16 cellular contexts compared by ENCODE assay signal in genomic region chr12:109822951-109823411, GRCh38. TPM values are rescaled to one million over a fixed set of nuclear protein-coding genes. Genes with fewer than 3 reads are reported as not detected.
DNase-seq lines count a peak whose midpoint lies in the region; ATAC-seq, FAIRE-seq and TF ChIP-seq lines count a peak whose summit lies in the region.
"Had no signal": no experiment of that assay in that cellular context is flagged by ENCODE, and none has a peak within 500 bp of the region (broad histone marks: within the 10 kb centered on the region; RNA-seq: fewer than 3 reads in every experiment).

No MANE protein-coding gene starts in this region.

- CTCF ChIA-PET in IMR-90 (lab: Yijun Ruan, JAX): no interaction called here

- 53% methylated on average over 5 of the region's 15 CpGs; no CpG with 5 or more reads in 1 of the 2 experiments for WGBS in IMR-90 (ENCODE audit: extremely low coverage in 2 of 2, insufficient read length in 1 of 2), 2 experiments

- no peak for TF ChIP-seq RAD21 in IMR-90 (IDR thresholded peaks at IDR 0.05; ENCODE audit: low read length)

- H2BK20ac ChIP-seq in IMR-90 (ENCODE audit: low read depth, low read length): no peak overlapping the region

- H2AK5ac ChIP-seq in IMR-90 (ENCODE audit: low read depth, low read length): no peak overlapping the region

- H2AK9ac ChIP-seq in IMR-90 (replicated peaks; ENCODE audit: low read depth, low read length, poor library complexity): peak overlapping the region; percentile 29

- H3K4me3 ChIP-seq in IMR-90 (ENCODE audit: insufficient read depth, low read depth, low read length): no peak overlapping the region
- no peak overlapping the region for H3K4me3 ChIP-seq in kidney (ENCODE audit: low read length in 2 of 2)
- no peak overlapping the region for H3K4me3 ChIP-seq in HAP-1
- H3K4me3 ChIP-seq: uterus had no signal

- peak; percentile 62 for DNase-seq in A172 (ENCODE audit: low spot score)
- no peak for DNase-seq in IMR-90
- peak; percentile 85 for DNase-seq in kidney
- no peak for DNase-seq in HuH-7 (ENCODE audit: low spot score)
- DNase-seq in foreskin keratinocyte: no peak
- DNase-seq in stimulated activated CD4-positive, alpha-beta T cell treated with anti-CD3 and anti-CD28 coated beads, Interleukin-4, amount 100 ng/mL, for 24 hours: no peak
- DNase-seq in HAP-1 (ENCODE audit: low spot score in 2 of 2): no peak
- DNase-seq: activated CD4-positive, alpha-beta memory T cell treated with anti-CD3 and anti-CD28 coated beads, Interleukin-2, amount 10 ng/mL, durations not matched to agents 7 days and 5 days; activated gamma-delta T cell; DND-41; GOT3; NCI-H2029; uterus had no signal

- H3K79me1 ChIP-seq in IMR-90 (ENCODE audit: low read depth in 1 of 2, low read length in 2 of 2): no peaks in the 10 kb centered on the region

- H3K4ac ChIP-seq in IMR-90 (ENCODE audit: low read depth, low read length): no peak overlapping the region

- H3K9ac ChIP-seq in IMR-90 (ENCODE audit: low read depth, low read length) (no peak overlapping the region), kidney (ENCODE audit: low read length in 2 of 2) (no peak overlapping the region)

- TF ChIP-seq POLR2A in IMR-90 (IDR thresholded peaks at IDR 0.05; ENCODE audit: low read depth, low read length): no peak

- no peak overlapping the region for H3K14ac ChIP-seq in IMR-90 (replicated peaks; ENCODE audit: low read depth, low read length)

- H4K5ac ChIP-seq in IMR-90 (ENCODE audit: low read depth, low read length): no peak overlapping the region

- peaks cover 0 to 2% (median 0%) of the 10 kb centered on the region in 5 experiments for H3K9me3 Mint-ChIP-seq in brain
- H3K9me3 Mint-ChIP-seq: activated CD4-positive, alpha-beta memory T cell treated with anti-CD3 and anti-CD28 coated beads, Interleukin-2, amount 10 ng/mL, durations not matched to agents 7 days and 5 days had no signal

- TF ChIP-seq CTCF in IMR-90 (conservative IDR thresholded peaks at IDR 0.05; ENCODE audit: low read depth, low read length) (no peak), brain (conservative IDR thresholded peaks at IDR 0.05) (no peak), kidney (IDR thresholded peaks at IDR 0.05; ENCODE audit: borderline replicate concordance, extremely low read depth, insufficient read depth) (no peak), foreskin keratinocyte (conservative IDR thresholded peaks at IDR 0.05) (no peak)

- peak overlapping the region; percentile 56 for H2AFZ ChIP-seq in IMR-90 (replicated peaks; ENCODE audit: low read length, poor library complexity)

- no peak overlapping the region for H3K23ac ChIP-seq in IMR-90 (ENCODE audit: low read depth, low read length)

- intact Hi-C loops in IMR-90 (cut with micrococcal nuclease) (no loop called here), kidney (cut with DNase I) (no loop called here)

- H3K27ac Mint-ChIP-seq in brain: peak overlapping the region in 3 of 5 experiments; percentile 30 to 65 (median 64)
- H3K27ac Mint-ChIP-seq: activated CD4-positive, alpha-beta memory T cell treated with anti-CD3 and anti-CD28 coated beads, Interleukin-2, amount 10 ng/mL, durations not matched to agents 7 days and 5 days had no signal

- dilution Hi-C loops in IMR-90 (cut with HindIII; ENCODE audit: low sequenced_read_pairs, unreplicated experiment): no loop called here

- H3K18ac ChIP-seq in IMR-90 (ENCODE audit: low read depth, low read length): no peak overlapping the region

- FAIRE-seq in kidney (lab: Jason Lieb, UNC): no peak

- no peak overlapping the region for H3K27ac ChIP-seq in IMR-90 (ENCODE audit: insufficient read depth, low read length)
- H3K27ac ChIP-seq in kidney (ENCODE audit: low read depth in 2 of 2, low read length in 2 of 2): peak overlapping the region; percentile 57 to 78
- H3K27ac ChIP-seq in foreskin keratinocyte: no peak overlapping the region
- H3K27ac ChIP-seq: neutrophil, uterus had no signal

- H3K4me1 ChIP-seq in IMR-90 (ENCODE audit: control insufficient read depth, insufficient read depth, low read length) (peaks cover 2% of the 10 kb centered on the region; the same call in 1 of the 2 replicates), kidney (ENCODE audit: control insufficient read depth in 1 of 2, insufficient read depth in 1 of 2, low read depth in 1 of 2, low read length in 2 of 2) (peaks cover 11 to 19% of the 10 kb centered on the region in 2 donors), foreskin keratinocyte (peaks cover 17% of the 10 kb centered on the region), HAP-1 (peaks cover 5% of the 10 kb centered on the region; the same call in 1 of the 2 replicates)
- H3K4me1 ChIP-seq: uterus had no signal

- H3K4me1 Mint-ChIP-seq in brain: peaks cover 31% of the 10 kb centered on the region

- no peak overlapping the region for H2BK5ac ChIP-seq in IMR-90 (ENCODE audit: low read depth, low read length, poor library complexity, severe bottlenecking)

- no peaks in the 10 kb centered on the region for H3K9me3 ChIP-seq in IMR-90 (ENCODE audit: control insufficient read depth, insufficient read depth, low read length)
- H3K9me3 ChIP-seq in kidney (ENCODE audit: control insufficient read depth in 1 of 2, low read length in 2 of 2): no peaks in the 10 kb centered on the region
- H3K9me3 ChIP-seq in HAP-1: no peaks in the 10 kb centered on the region
- H3K9me3 ChIP-seq: neutrophil, uterus had no signal

- H3K27me3 Mint-ChIP-seq in brain: peaks cover 15% of the 10 kb centered on the region

- H2BK120ac ChIP-seq in IMR-90 (ENCODE audit: low read depth, low read length): no peak overlapping the region

- no peaks in the 10 kb centered on the region for H3K36me3 Mint-ChIP-seq in brain

- H2BK15ac ChIP-seq in IMR-90 (ENCODE audit: low read depth, low read length): no peak overlapping the region

- H3K36me3 ChIP-seq in IMR-90 (ENCODE audit: control insufficient read depth, insufficient read depth, low read length) (no peaks in the 10 kb centered on the region), kidney (ENCODE audit: control insufficient read depth in 1 of 2, insufficient read depth in 2 of 2, low read length in 2 of 2) (no peaks in the 10 kb centered on the region), HAP-1 (replicated peaks) (no peaks in the 10 kb centered on the region)
- H3K36me3 ChIP-seq: neutrophil, uterus had no signal

- H3K27me3 ChIP-seq in IMR-90 (ENCODE audit: control insufficient read depth, insufficient read depth, low read length) (no peaks in the 10 kb centered on the region), foreskin keratinocyte (no peaks in the 10 kb centered on the region), HAP-1 (ENCODE audit: low read depth) (no peaks in the 10 kb centered on the region)
- H3K27me3 ChIP-seq: uterus had no signal

- ATAC-seq in IMR-90 (ENCODE audit: low read depth) (no peak), foreskin keratinocyte (no peak)

- H4K91ac ChIP-seq in IMR-90 (ENCODE audit: insufficient read depth, low read depth, low read length): no peak overlapping the region

- no peak overlapping the region for H4K8ac ChIP-seq in IMR-90 (ENCODE audit: low read depth in 2 of 2, low read length in 2 of 2)

- H3K4me2 ChIP-seq in IMR-90 (ENCODE audit: low read depth, low read length): no peak overlapping the region

- in situ Hi-C loops in IMR-90 (cut with MboI; ENCODE audit: low sequenced_read_pairs) (no loop called here), HAP-1 (cut with MboI; ENCODE audit: low sequenced_read_pairs) (no loop called here)

- no peaks in the 10 kb centered on the region for H3K9me1 ChIP-seq in IMR-90 (ENCODE audit: insufficient read depth, low read length)

- H4K20me1 ChIP-seq in IMR-90 (ENCODE audit: insufficient read depth, low read length): peaks cover 3% of the 10 kb centered on the region

- no peak overlapping the region for H3K56ac ChIP-seq in IMR-90 (ENCODE audit: extremely low read depth, insufficient read depth, low read length)

- no peak overlapping the region for H3K4me3 Mint-ChIP-seq in brain
- H3K4me3 Mint-ChIP-seq: activated CD4-positive, alpha-beta memory T cell treated with anti-CD3 and anti-CD28 coated beads, Interleukin-2, amount 10 ng/mL, durations not matched to agents 7 days and 5 days had no signal

- BruUV-seq in IMR-90 (replicated peaks; lab: Mats Ljungman, UMichigan): no TSS peak

- POLR2A ChIA-PET in IMR-90 (lab: Charles Lee; ENCODE audit: unreplicated experiment): no interaction called here

TF ChIP-seq in IMR-90, 13 proteins besides CTCF, POLR2A, EP300 and RAD21 (continues in another document):
- no peak for TF ChIP-seq CHD1 (IDR thresholded peaks at IDR 0.05; ENCODE audit: low read depth, low read length)
- no peak for TF ChIP-seq BHLHE40 (IDR thresholded peaks at IDR 0.05; ENCODE audit: low read depth, low read length)
- TF ChIP-seq ELK1 (IDR thresholded peaks at IDR 0.05; ENCODE audit: borderline replicate concordance, low read depth, low read length): no peak
- no peak for TF ChIP-seq NFE2L2 (IDR thresholded peaks at IDR 0.05; ENCODE audit: low read depth, low read length)
- TF ChIP-seq FOS (IDR thresholded peaks at IDR 0.05; ENCODE audit: low read depth, low read length): no peak

RNA-seq across cellular contexts. Expression of gene TRPV4, which starts 10.2 kb away (rescaled TPM):
- total RNA-seq in A172 (2014; rRNA removed; shearing (Covaris generic)): not detected in 2 replicates
- total RNA-seq in IMR-90 (2012; rRNA removed) (1.1 TPM in 2 replicates), kidney (6.0 TPM), foreskin keratinocyte (0.82 and 1.5 TPM in 2 replicates)
- polyA plus RNA-seq in IMR-90 (2012; rRNA removed) (6.1 and 6.6 TPM in 2 replicates), brain (ENCODE audit: insufficient read depth, low read depth, low replicate concordance) (0.14 TPM), kidney (ENCODE audit: insufficient read depth, low read depth, low replicate concordance) (24.5 TPM), foreskin keratinocyte (0.71 and 1.2 TPM in 2 replicates)
- polyA plus RNA-seq in IMR-90 (2012; cell fraction: cytosol; rRNA removed): 4.6 and 7.1 TPM in 2 replicates
- polyA plus RNA-seq in IMR-90 (2012; cell fraction: nucleus; rRNA removed; ENCODE audit: low replicate concordance): 10.1 and 18.5 TPM in 2 replicates
- total RNA-seq: activated CD4-positive, alpha-beta memory T cell treated with anti-CD3 and anti-CD28 coated beads, Interleukin-2, amount 10 ng/mL, durations not matched to agents 7 days and 5 days; T-helper 2 cell treated with Interferon-gamma antibody and Interleukin-4, amounts not matched to agents 100 ng/mL and 5 ng/mL, for 36 hours had no signal

RNA-seq across cellular contexts. Expression of gene GLTP, which starts 57.4 kb away (rescaled TPM):
- total RNA-seq in A172 (2014; rRNA removed; shearing (Covaris generic)): 37.9 and 39.1 TPM in 2 replicates
- 58.4 and 67.2 TPM in 2 replicates for total RNA-seq in IMR-90 (2012; rRNA removed)
- 32.5 and 34.4 TPM in 2 replicates for polyA plus RNA-seq in IMR-90 (2012; rRNA removed)
- polyA plus RNA-seq in IMR-90 (2012; cell fraction: cytosol; rRNA removed): 23.4 and 23.7 TPM in 2 replicates
- 5.7 and 6.9 TPM in 2 replicates for polyA plus RNA-seq in IMR-90 (2012; cell fraction: nucleus; rRNA removed; ENCODE audit: low replicate concordance)
- polyA plus RNA-seq in brain (ENCODE audit: insufficient read depth, low read depth, low replicate concordance): 58.8 TPM
- 45.9 TPM for total RNA-seq in kidney
- polyA plus RNA-seq in kidney (ENCODE audit: insufficient read depth, low read depth, low replicate concordance): 56.4 TPM
- 47.9 and 52.6 TPM in 2 replicates for total RNA-seq in foreskin keratinocyte
- polyA plus RNA-seq in foreskin keratinocyte: 32.6 and 35.4 TPM in 2 replicates

Comparison
In these comparisons a context has a peak if more than half of its experiments do, and no peak if none do; other contexts are left out.
1. DNase-seq: peak in A172 (single experiment) and kidney (single experiment); none in IMR-90 (single experiment), HuH-7 (single experiment), foreskin keratinocyte (0 of 2), stimulated activated CD4-positive, alpha-beta T cell treated with anti-CD3 and anti-CD28 coated beads, Interleukin-4, amount 100 ng/mL, for 24 hours (single experiment) and HAP-1 (0 of 2).
2. H3K27ac ChIP-seq: peak in kidney (2 of 2); none in IMR-90 (single experiment) and foreskin keratinocyte (single experiment).